In genomic region chr11:75810637-75811383, GRCh38 we compare ENCODE assay signal across 19 cellular contexts. TPM values are rescaled to one million over a fixed set of nuclear protein-coding genes. Genes with fewer than 3 reads are reported as not detected.
DNase-seq lines count a peak whose midpoint lies in the region; ATAC-seq and TF ChIP-seq lines count a peak whose summit lies in the region.
"Had no signal": no experiment of that assay in that cellular context is flagged by ENCODE, and none has a peak within 500 bp of the region (broad histone marks: within the 10 kb centered on the region; RNA-seq: fewer than 3 reads in every experiment).

No MANE protein-coding gene starts in this region.

- no peak overlapping the region for H4K8ac ChIP-seq in H9 (replicated peaks; ENCODE audit: insufficient read length, low read depth, low read length)

- H2BK15ac ChIP-seq in H9 (ENCODE audit: low read depth, low read length) = no peak overlapping the region

- TF ChIP-seq CTCF in ascending aorta (IDR thresholded peaks at IDR 0.05) (no peak), H9 (conservative IDR thresholded peaks at IDR 0.05) (no peak)

- no peaks in the 10 kb centered on the region for H3K9me3 Mint-ChIP-seq in H9
- H3K9me3 Mint-ChIP-seq: activated T-helper 17 cell treated with anti-CD3 and anti-CD28 coated beads, Interleukin-2, amount 50 U/mL, for 72 hours had no signal

- no peak overlapping the region for H3K18ac ChIP-seq in H9 (ENCODE audit: insufficient read length, low read depth, low read length)

- no peak overlapping the region for H3K23ac ChIP-seq in H9 (ENCODE audit: insufficient read length, low read depth, low read length)

- H3K4me1 ChIP-seq in ascending aorta = peaks cover 0 to 3% of the 10 kb centered on the region in 2 donors
- no peaks in the 10 kb centered on the region for H3K4me1 ChIP-seq in H9 (ENCODE audit: insufficient read depth, low read length)

- H3K4me3 Mint-ChIP-seq in H9 = no peak overlapping the region
- H3K4me3 Mint-ChIP-seq: activated T-helper 17 cell treated with anti-CD3 and anti-CD28 coated beads, Interleukin-2, amount 50 U/mL, for 72 hours had no signal

- H4K20me1 ChIP-seq in H9 (ENCODE audit: control insufficient read depth, insufficient read depth, insufficient read length) = no peaks in the 10 kb centered on the region

- H3K27ac ChIP-seq in ascending aorta (no peak overlapping the region), H9 (ENCODE audit: insufficient read length, low read depth, low read length) (no peak overlapping the region)

- no peaks in the 10 kb centered on the region for H3K36me3 ChIP-seq in ascending aorta
- H3K36me3 ChIP-seq: spleen had no signal

- H3K4ac ChIP-seq in H9 (ENCODE audit: low read depth, low read length) = no peak overlapping the region

- H3K56ac ChIP-seq in H9 (ENCODE audit: insufficient read length, low read depth, low read length) = no peak overlapping the region

- no peaks in the 10 kb centered on the region for H3K27me3 Mint-ChIP-seq in H9 (ENCODE audit: low read depth)
- H3K27me3 Mint-ChIP-seq: activated T-helper 17 cell treated with anti-CD3 and anti-CD28 coated beads, Interleukin-2, amount 50 U/mL, for 72 hours had no signal

- DNase-seq in CD1c-positive myeloid dendritic cell (ENCODE audit: extremely low spot score) (peak; percentile 85), RPMI8226 (peak; percentile 71), ascending aorta (ENCODE audit: low spot score in 2 of 2) (no peak), H9 (no peak)
- DNase-seq in activated CD4-positive, alpha-beta T cell treated with anti-CD3 and anti-CD28 coated beads for 4 hours = no peak
- DNase-seq: ACHN; activated CD4-positive, alpha-beta T cell treated with anti-CD3 and anti-CD28 coated beads, Interleukin-2, amount 50 U/mL, for 48 hours; anterior cingulate cortex; hypothalamus; NCI-H1436; NCI-H524; spleen; T-helper 2 cell had no signal

- no peaks in the 10 kb centered on the region for H3K79me1 ChIP-seq in H9 (ENCODE audit: insufficient read depth, low read depth, low read length, poor library complexity, severe bottlenecking)

- no peak overlapping the region for H2AFZ ChIP-seq in H9 (ENCODE audit: low read length)

- peaks cover 5% of the 10 kb centered on the region for H3K23me2 ChIP-seq in H9 (ENCODE audit: insufficient read length, low read depth, low read length, poor library complexity, severe bottlenecking)

- H3T11ph ChIP-seq in H9 (ENCODE audit: low read length) = no peak overlapping the region

- peaks cover 16 to 18% of the 10 kb centered on the region in 2 experiments for H3K4me1 Mint-ChIP-seq in H9
- H3K4me1 Mint-ChIP-seq: activated T-helper 17 cell treated with anti-CD3 and anti-CD28 coated beads, Interleukin-2, amount 50 U/mL, for 72 hours had no signal

- no peak overlapping the region for H3K14ac ChIP-seq in H9 (ENCODE audit: insufficient read depth, low read length)

- peak overlapping the region in 1 of 3 experiments; percentile 31; a peak in 1 of 7 replicates for H3K27ac Mint-ChIP-seq in H9
- H3K27ac Mint-ChIP-seq: activated T-helper 17 cell treated with anti-CD3 and anti-CD28 coated beads, Interleukin-2, amount 50 U/mL, for 72 hours had no signal

- no peak overlapping the region for H2BK120ac ChIP-seq in H9 (ENCODE audit: low read depth, low read length, poor library complexity, severe bottlenecking)

- no CpG with 5 or more reads among the region's 8 CpGs for WGBS in H9 (ENCODE audit: extremely low coverage, insufficient read length, low lambda C conversion rate)

- no peak overlapping the region for H4K5ac ChIP-seq in H9 (ENCODE audit: insufficient read length, low read depth, low read length)

- intact Hi-C loops in ascending aorta (cut with DNase I) = loop anchor here (5.0 to 10.0 kb wide), 3 partner anchors 259 to 424 kb away; no protein-coding TSS in a partner anchor

- H2BK20ac ChIP-seq in H9 (ENCODE audit: low read depth, low read length, poor library complexity, severe bottlenecking) = no peak overlapping the region

- no peak overlapping the region for H4K91ac ChIP-seq in H9 (ENCODE audit: insufficient read length, low read depth, low read length)

- no peak overlapping the region for H3K4me3 ChIP-seq in ascending aorta
- H3K4me3 ChIP-seq: spleen had no signal

- no peaks in the 10 kb centered on the region; the same call in 1 of the 2 replicates for H3K79me2 ChIP-seq in H9 (ENCODE audit: insufficient read depth, low read length)

- no peak overlapping the region for H2BK5ac ChIP-seq in H9 (ENCODE audit: insufficient read length, low read length)

- H2BK12ac ChIP-seq in H9 (ENCODE audit: insufficient read length, low read depth, low read length) = no peak overlapping the region

- H3K36me3 Mint-ChIP-seq in H9 (ENCODE audit: insufficient read depth in 1 of 3, low read depth in 3 of 3) = no peaks in the 10 kb centered on the region

- H3K9ac ChIP-seq in H9 (ENCODE audit: extremely low read depth, insufficient read length, low read length) = no peak overlapping the region

- no peak overlapping the region for H3K4me2 ChIP-seq in H9 (ENCODE audit: insufficient read depth, insufficient read length, low read length)

- peak; percentile 20 for ATAC-seq in GM18867 (IDR thresholded peaks at IDR 0.05; ENCODE audit: unreplicated experiment)
- ATAC-seq in HG03439 (IDR thresholded peaks at IDR 0.05; ENCODE audit: unreplicated experiment) = peak; percentile 19
- no peak for ATAC-seq in GM18519 (IDR thresholded peaks at IDR 0.05; ENCODE audit: low FRiP score, unreplicated experiment)
- ATAC-seq: activated T-helper 17 cell treated with anti-CD3 and anti-CD28 coated beads, Interleukin-2, amount 50 U/mL, for 72 hours; HCT116 had no signal

- H2AK5ac ChIP-seq in H9 (ENCODE audit: insufficient read length, low read length) = no peak overlapping the region

- H3K27me3 ChIP-seq in ascending aorta (no peaks in the 10 kb centered on the region), H9 (ENCODE audit: insufficient read depth, low read length) (no peaks in the 10 kb centered on the region)
- H3K27me3 ChIP-seq: spleen had no signal

- no peaks in the 10 kb centered on the region for H3K9me3 ChIP-seq in ascending aorta
- H3K9me3 ChIP-seq in H9 (ENCODE audit: control insufficient read depth, low read depth, low read length) = no peaks in the 10 kb centered on the region
- H3K9me3 ChIP-seq: Caco-2, spleen had no signal

RNA-seq across cellular contexts. Expression of gene UVRAG, which starts 4.2 kb away (rescaled TPM):
- total RNA-seq in ascending aorta = 45.2 TPM
- 15.0 and 18.5 TPM in 2 replicates for total RNA-seq in H9 (2021)

RNA-seq across cellular contexts. Expression of gene DGAT2, which starts 42.2 kb away (rescaled TPM):
- total RNA-seq in ascending aorta (26.2 TPM), H9 (2021) (2.6 and 2.8 TPM in 2 replicates)

Comparison
In these comparisons a context has a peak if more than half of its experiments do, and no peak if none do; other contexts are left out.
1. DNase-seq: peak in CD1c-positive myeloid dendritic cell (single experiment) and RPMI8226 (single experiment); none in ascending aorta (0 of 2), H9 (single experiment) and activated CD4-positive, alpha-beta T cell treated with anti-CD3 and anti-CD28 coated beads for 4 hours (0 of 2).